Comparison of ENCODE assay signal across 16 cellular contexts in genomic region chr13:32134241-32134801, GRCh38.
DNase-seq lines count a peak whose midpoint lies in the region; ATAC-seq, FAIRE-seq and TF ChIP-seq lines count a peak whose summit lies in the region.
"Had no signal": no experiment of that assay in that cellular context is flagged by ENCODE, and none has a peak within 500 bp of the region (broad histone marks: within the 10 kb centered on the region; RNA-seq: fewer than 3 reads in every experiment).

No MANE protein-coding gene starts in this region.

- CTCF ChIA-PET in SK-N-SH (lab: Yijun Ruan, JAX), result no interaction called here

- H3K27me3 ChIP-seq in SK-N-SH (ENCODE audit: insufficient read depth) (no peaks in the 10 kb centered on the region), aorta (ENCODE audit: control insufficient read depth in 1 of 2, insufficient read depth in 2 of 2, low read length in 1 of 2) (no peaks in the 10 kb centered on the region), small intestine (ENCODE audit: control insufficient read depth in 2 of 2, insufficient read depth in 2 of 2, low read length in 2 of 2) (no peaks in the 10 kb centered on the region)

- ATAC-seq in SK-N-SH treated with all-trans-retinoic acid at 6 μM for 48 hours (no peak), aorta (ENCODE audit: low FRiP score) (no peak), HG03469 (IDR thresholded peaks at IDR 0.05; ENCODE audit: unreplicated experiment) (no peak)
- ATAC-seq: natural killer cell treated with Interleukin-12 subunit alpha and Interleukin-12 subunit beta and Interleukin-15 and Interleukin-18, amount 100 ng/mL, for 72 hours had no signal

- POLR2A ChIA-PET in SK-N-SH (lab: Yijun Ruan, JAX), result no interaction called here

- H3K27ac Mint-ChIP-seq in mesothelial cell of epicardium, result peak overlapping the region; percentile 7
- H3K27ac Mint-ChIP-seq: activated naive CD4-positive, alpha-beta T cell treated with anti-CD3 and anti-CD28 coated beads for 36 hours; natural killer cell treated with Interleukin-12 subunit alpha and Interleukin-12 subunit beta and Interleukin-15 and Interleukin-18, amount 100 ng/mL, for 72 hours had no signal

- H3K4me3 ChIP-seq in SK-N-SH (ENCODE audit: low read depth in 2 of 2, low read length in 1 of 2), result no peak overlapping the region
- no peak overlapping the region for H3K4me3 ChIP-seq in epithelial cell of esophagus (ENCODE audit: low read length)
- no peak overlapping the region for H3K4me3 ChIP-seq in aorta (ENCODE audit: low read length in 2 of 2)
- H3K4me3 ChIP-seq in small intestine (ENCODE audit: low read depth in 1 of 2, low read length in 2 of 2), result no peak overlapping the region
- H3K4me3 ChIP-seq: SK-N-MC had no signal

- no peak for TF ChIP-seq EP300 in SK-N-SH (IDR thresholded peaks at IDR 0.05; ENCODE audit: borderline replicate concordance in 1 of 2, low read depth in 1 of 2, low read length in 1 of 2)

- H3K36me3 Mint-ChIP-seq in mesothelial cell of epicardium, result peaks cover 9% of the 10 kb centered on the region
- H3K36me3 Mint-ChIP-seq: natural killer cell treated with Interleukin-12 subunit alpha and Interleukin-12 subunit beta and Interleukin-15 and Interleukin-18, amount 100 ng/mL, for 72 hours had no signal

- no peak for TF ChIP-seq CTCF in SK-N-SH (IDR thresholded peaks at IDR 0.05)
- no peak for TF ChIP-seq CTCF in epithelial cell of esophagus (IDR thresholded peaks at IDR 0.05; ENCODE audit: insufficient read depth, low read depth, low read length, missing control alignments)
- no peak for TF ChIP-seq CTCF in mesothelial cell of epicardium (IDR thresholded peaks at IDR 0.05; ENCODE audit: unreplicated experiment)

- intact Hi-C loops in aorta (cut with DNase I), result loop anchor here in 1 of 2 donors (2.0 kb wide), 1 partner anchor 16 kb away; no protein-coding TSS in a partner anchor

- H3K36me3 ChIP-seq in SK-N-SH (replicated peaks in 1 of 2; ENCODE audit: control insufficient read depth in 1 of 2, insufficient read depth in 2 of 2, low read length in 1 of 2) (no peaks in the 10 kb centered on the region), aorta (ENCODE audit: control insufficient read depth in 1 of 2, insufficient read depth in 2 of 2, low read length in 1 of 2) (peaks cover 0 to 5% of the 10 kb centered on the region in 2 donors), small intestine (ENCODE audit: control insufficient read depth in 2 of 2, insufficient read depth in 2 of 2, low read length in 2 of 2) (peaks cover 0 to 2% of the 10 kb centered on the region in 2 donors)

- peaks cover 9% of the 10 kb centered on the region for H3K9me3 Mint-ChIP-seq in mesothelial cell of epicardium
- H3K9me3 Mint-ChIP-seq: activated naive CD4-positive, alpha-beta T cell treated with anti-CD3 and anti-CD28 coated beads for 36 hours; natural killer cell treated with Interleukin-12 subunit alpha and Interleukin-12 subunit beta and Interleukin-15 and Interleukin-18, amount 100 ng/mL, for 72 hours had no signal

- H3K4me1 Mint-ChIP-seq in mesothelial cell of epicardium, result peaks cover 11% of the 10 kb centered on the region

- H3K27ac ChIP-seq in SK-N-SH (ENCODE audit: low read depth in 2 of 2, low read length in 1 of 2) (no peak overlapping the region), aorta (ENCODE audit: low read depth in 1 of 2, low read length in 2 of 2) (peak overlapping the region; percentile 99 to 100), small intestine (ENCODE audit: low read depth in 1 of 2, low read length in 1 of 2) (peak overlapping the region in 1 of 2 donors; percentile 59)
- H3K27ac ChIP-seq: C4-2B, SK-N-MC had no signal

- H3K9me2 ChIP-seq in SK-N-SH, result no peaks in the 10 kb centered on the region

- no peak overlapping the region for H2AFZ ChIP-seq in SK-N-SH (ENCODE audit: low read depth)

- no peaks in the 10 kb centered on the region for H3K79me2 ChIP-seq in SK-N-SH (ENCODE audit: insufficient read depth)

- H3K4me3 Mint-ChIP-seq in mesothelial cell of epicardium, result no peak overlapping the region
- H3K4me3 Mint-ChIP-seq: activated naive CD4-positive, alpha-beta T cell treated with anti-CD3 and anti-CD28 coated beads for 36 hours; natural killer cell treated with Interleukin-12 subunit alpha and Interleukin-12 subunit beta and Interleukin-15 and Interleukin-18, amount 100 ng/mL, for 72 hours had no signal

- TF ChIP-seq RAD21 in SK-N-SH (IDR thresholded peaks at IDR 0.05; ENCODE audit: low read length), result no peak

- WGBS in SK-N-SH (ENCODE audit: low lambda C conversion rate), result 67% methylated on average over 4 of the region's 4 CpGs
- WGBS in aorta, 2 donors, result 26 to 29% methylated on average over 4 of the region's 4 CpGs
- 63 to 76% (median 72%) methylated on average over 4 of the region's 4 CpGs for WGBS in small intestine, 3 donors

- H3K27me3 Mint-ChIP-seq in mesothelial cell of epicardium (ENCODE audit: low read depth), result no peaks in the 10 kb centered on the region
- H3K27me3 Mint-ChIP-seq: natural killer cell treated with Interleukin-12 subunit alpha and Interleukin-12 subunit beta and Interleukin-15 and Interleukin-18, amount 100 ng/mL, for 72 hours had no signal

- no peak overlapping the region; the same call in 1 of the 2 replicates for H3K4me2 ChIP-seq in SK-N-SH

- H3F3A ChIP-seq in SK-N-SH (replicated peaks; ENCODE audit: insufficient read depth), result peaks cover 5% of the 10 kb centered on the region

- H3K4me1 ChIP-seq in SK-N-SH (ENCODE audit: control insufficient read depth in 1 of 2, insufficient read depth in 2 of 2, low read depth in 1 of 2, low read length in 1 of 2) (peaks cover 7 to 17% of the 10 kb centered on the region in 2 experiments; a peak in 3 of 4 replicates), aorta (ENCODE audit: control insufficient read depth in 1 of 2, insufficient read depth in 2 of 2, low read length in 2 of 2) (peaks cover 5 to 11% of the 10 kb centered on the region in 2 donors), small intestine (ENCODE audit: control insufficient read depth in 2 of 2, insufficient read depth in 1 of 2, low read depth in 1 of 2, low read length in 1 of 2) (no peaks in the 10 kb centered on the region)

- no peaks in the 10 kb centered on the region for H4K20me1 ChIP-seq in SK-N-SH (ENCODE audit: insufficient read depth)

- no peak for DNase-seq in SK-N-SH
- DNase-seq in epithelial cell of esophagus (ENCODE audit: low read depth), result peak; percentile 69
- no peak for DNase-seq in mesothelial cell of epicardium (ENCODE audit: low spot score in 2 of 2, unreplicated experiment in 2 of 2)
- no peak for DNase-seq in aorta
- DNase-seq in small intestine, result no peak
- DNase-seq in NAMALWA (ENCODE audit: low spot score), result no peak
- DNase-seq: 8988T; activated CD4-positive, alpha-beta T cell treated with anti-CD3 and anti-CD28 coated beads for 48 hours; activated naive CD4-positive, alpha-beta T cell treated with anti-CD3 and anti-CD28 coated beads for 36 hours; NCI-H2107; NCI-H69 had no signal

- H3K9ac ChIP-seq in SK-N-SH, result no peak overlapping the region

- no peaks in the 10 kb centered on the region for H3K9me3 ChIP-seq in SK-N-SH
- H3K9me3 ChIP-seq in aorta (ENCODE audit: control insufficient read depth, low read length), result no peaks in the 10 kb centered on the region
- no peaks in the 10 kb centered on the region for H3K9me3 ChIP-seq in small intestine (ENCODE audit: control insufficient read depth, low read depth)

- no peak for FAIRE-seq in small intestine (lab: Jason Lieb, UNC)

TF ChIP-seq in SK-N-SH, 30 proteins besides CTCF, POLR2A, EP300 and RAD21 (continues in another document):
- peak; percentile 1; the same call in 1 of the 2 replicates for TF ChIP-seq FOSL2 (IDR thresholded peaks at IDR 0.05; ENCODE audit: borderline replicate concordance, low read depth)
- TF ChIP-seq RCOR1 (IDR thresholded peaks at IDR 0.05; ENCODE audit: low read length), result no peak
- no peak for TF ChIP-seq PBX3 (IDR thresholded peaks at IDR 0.05)

TF ChIP-seq in SK-N-SH treated with all-trans-retinoic acid at 6 μM for 48 hours, 23 proteins besides CTCF, POLR2A, EP300 and RAD21:
- TF ChIP-seq POU6F1 (CRISPR knock-in tag; IDR thresholded peaks at IDR 0.05; ENCODE audit: borderline replicate concordance, low read depth) (no peak), ZNF8 (CRISPR knock-in tag; IDR thresholded peaks at IDR 0.05) (no peak), ZFP3 (CRISPR knock-in tag; IDR thresholded peaks at IDR 0.05) (no peak), ZFP30 (CRISPR knock-in tag; IDR thresholded peaks at IDR 0.05) (no peak), ESRRG (CRISPR knock-in tag; IDR thresholded peaks at IDR 0.05) (no peak), CSDC2 (CRISPR knock-in tag; IDR thresholded peaks at IDR 0.05) (no peak), GLIS3 (CRISPR knock-in tag; IDR thresholded peaks at IDR 0.05) (no peak), BACH2 (CRISPR knock-in tag; IDR thresholded peaks at IDR 0.05; ENCODE audit: borderline replicate concordance) (no peak), ZC3H10 (CRISPR knock-in tag; IDR thresholded peaks at IDR 0.05) (no peak), CREB5 (CRISPR knock-in tag; IDR thresholded peaks at IDR 0.05; ENCODE audit: low read depth) (no peak), ISL1 (CRISPR knock-in tag; IDR thresholded peaks at IDR 0.05) (no peak), OSR1 (CRISPR knock-in tag; IDR thresholded peaks at IDR 0.05) (no peak), ZNF70 (CRISPR knock-in tag; IDR thresholded peaks at IDR 0.05) (no peak), TCF4 (CRISPR knock-in tag; IDR thresholded peaks at IDR 0.05; ENCODE audit: borderline replicate concordance) (no peak)

Comparison
In these comparisons a context has a peak if more than half of its experiments do, and no peak if none do; other contexts are left out.
1. H3K27ac ChIP-seq: peak in aorta (2 of 2); none in SK-N-SH (0 of 2).